ENCODE assay signal across 12 cellular contexts in genomic region chr2:134679740-134680139, GRCh38. TPM values are rescaled to one million over a fixed set of nuclear protein-coding genes. Genes with fewer than 3 reads are reported as not detected.
DNase-seq lines count a peak whose midpoint lies in the region; ATAC-seq and TF ChIP-seq lines count a peak whose summit lies in the region.
"Had no signal": no experiment of that assay in that cellular context is flagged by ENCODE, and none has a peak within 500 bp of the region (broad histone marks: within the 10 kb centered on the region; RNA-seq: fewer than 3 reads in every experiment).

No MANE protein-coding gene starts in this region.

- peaks cover 17% of the 10 kb centered on the region for H3K27me3 Mint-ChIP-seq in activated T-helper 2 cell treated with anti-CD3 and anti-CD28 coated beads, Interferon-gamma antibody, Interleukin-2, Interleukin-4, amounts not matched to agents 10 μg/mL and 5 μg/mL and 100 μg/mL, durations not matched to agents 14 hours and 24 hours and 36 hours (ENCODE audit: low read depth)

- no peaks in the 10 kb centered on the region for H3K9me3 Mint-ChIP-seq in activated T-helper 2 cell treated with anti-CD3 and anti-CD28 coated beads, Interferon-gamma antibody, Interleukin-2, Interleukin-4, amounts not matched to agents 10 μg/mL and 5 μg/mL and 100 μg/mL, durations not matched to agents 14 hours and 24 hours and 36 hours

- no peaks in the 10 kb centered on the region for H3K36me3 ChIP-seq in osteoblast (ENCODE audit: insufficient read depth, low read length)
- H3K36me3 ChIP-seq: thyroid gland had no signal

- H3K79me2 ChIP-seq in osteoblast (ENCODE audit: insufficient read depth, low read length): no peaks in the 10 kb centered on the region

- no peak for TF ChIP-seq CTCF in osteoblast (IDR thresholded peaks at IDR 0.05; ENCODE audit: extremely low read depth, low read depth, low read length)

- H3K4me3 Mint-ChIP-seq in activated T-helper 2 cell treated with anti-CD3 and anti-CD28 coated beads, Interferon-gamma antibody, Interleukin-2, Interleukin-4, amounts not matched to agents 10 μg/mL and 5 μg/mL and 100 μg/mL, durations not matched to agents 14 hours and 24 hours and 36 hours (ENCODE audit: low read depth): peak overlapping the region; percentile 22

- H3K4me1 Mint-ChIP-seq in activated T-helper 2 cell treated with anti-CD3 and anti-CD28 coated beads, Interferon-gamma antibody, Interleukin-2, Interleukin-4, amounts not matched to agents 10 μg/mL and 5 μg/mL and 100 μg/mL, durations not matched to agents 14 hours and 24 hours and 36 hours (ENCODE audit: low read depth): peaks cover 60% of the 10 kb centered on the region

- intact Hi-C loops in activated T-helper 2 cell treated with anti-CD3 and anti-CD28 coated beads, Interferon-gamma antibody, Interleukin-2, Interleukin-4, amounts not matched to agents 10 μg/mL and 5 μg/mL and 100 μg/mL, durations not matched to agents 14 hours and 24 hours and 36 hours (cut with micrococcal nuclease): loop anchor here (5.0 to 10.0 kb wide), 3 partner anchors 115 to 427 kb away; partner anchors contain the start of gene MGAT5

- peaks cover 4% of the 10 kb centered on the region for H3K27me3 ChIP-seq in osteoblast (ENCODE audit: insufficient read depth, low read length)
- H3K27me3 ChIP-seq: thyroid gland had no signal

- ATAC-seq in HG02678 (IDR thresholded peaks at IDR 0.05; ENCODE audit: unreplicated experiment) (peak; percentile 35), HG03097 (IDR thresholded peaks at IDR 0.05; ENCODE audit: low FRiP score, unreplicated experiment) (no peak)
- ATAC-seq: left colon had no signal

- peaks cover 3% of the 10 kb centered on the region for H3K36me3 Mint-ChIP-seq in activated T-helper 2 cell treated with anti-CD3 and anti-CD28 coated beads, Interferon-gamma antibody, Interleukin-2, Interleukin-4, amounts not matched to agents 10 μg/mL and 5 μg/mL and 100 μg/mL, durations not matched to agents 14 hours and 24 hours and 36 hours (ENCODE audit: low read depth)

- H3K4me2 ChIP-seq in osteoblast (ENCODE audit: insufficient read depth, low read length): no peak overlapping the region

- H3K4me3 ChIP-seq in osteoblast (ENCODE audit: insufficient read depth, low read length): no peak overlapping the region
- H3K4me3 ChIP-seq: thyroid gland had no signal

- no peak overlapping the region for H3K27ac Mint-ChIP-seq in activated T-helper 2 cell treated with anti-CD3 and anti-CD28 coated beads, Interferon-gamma antibody, Interleukin-2, Interleukin-4, amounts not matched to agents 10 μg/mL and 5 μg/mL and 100 μg/mL, durations not matched to agents 14 hours and 24 hours and 36 hours

- H3K9me3 ChIP-seq in osteoblast (ENCODE audit: low read depth, low read length): no peaks in the 10 kb centered on the region
- H3K9me3 ChIP-seq: thyroid gland had no signal

- no peaks in the 10 kb centered on the region for H4K20me1 ChIP-seq in osteoblast (ENCODE audit: insufficient read depth, low read length)

- no peak overlapping the region for H3K27ac ChIP-seq in osteoblast (ENCODE audit: low read depth, low read length)
- H3K27ac ChIP-seq: thyroid gland had no signal

- DNase-seq in NOMO-1 treated with dmso at 0.1 percent for 144 hours (lab: John Stamatoyannopoulos, UW; ENCODE audit: unreplicated experiment) (peak; percentile 45), osteoblast (ENCODE audit: insufficient read length, low spot score, missing footprints) (peak; percentile 17), midbrain (lab: John Stamatoyannopoulos, UW) (no peak), NCI-H1930 (lab: John Stamatoyannopoulos, UW) (no peak)
- peak; percentile 30 for DNase-seq in activated T-helper 2 cell treated with anti-CD3 and anti-CD28 coated beads, Interferon-gamma antibody, Interleukin-2, Interleukin-4, amounts not matched to agents 10 μg/mL and 5 μg/mL and 100 μg/mL, durations not matched to agents 14 hours and 24 hours and 36 hours (ENCODE audit: low spot score)
- DNase-seq: foreskin fibroblast; IMR-90; left colon; stimulated activated CD4-positive, alpha-beta T cell treated with anti-CD3 and anti-CD28 coated beads, Interleukin-2, amount 100 ng/mL, for 24 hours; thyroid gland had no signal

- H3K4me1 ChIP-seq in osteoblast (ENCODE audit: insufficient read depth, low read length): no peaks in the 10 kb centered on the region
- H3K4me1 ChIP-seq: thyroid gland had no signal

- no peak overlapping the region for H2AFZ ChIP-seq in osteoblast (ENCODE audit: low read length)

RNA-seq across cellular contexts. Expression of gene TMEM163, which starts 39.1 kb away (rescaled TPM):
- 0.09 and 0.27 TPM in 2 replicates for total RNA-seq in activated T-helper 2 cell treated with anti-CD3 and anti-CD28 coated beads, Interferon-gamma antibody, Interleukin-2, Interleukin-4, amounts not matched to agents 10 μg/mL and 5 μg/mL and 100 μg/mL, durations not matched to agents 14 hours and 24 hours and 36 hours
- under 0.01 TPM in 1 of 2 replicates, not detected in the other for total RNA-seq in osteoblast
- total RNA-seq: IMR-90 had no signal

Comparison
In these comparisons a context has a peak if more than half of its experiments do, and no peak if none do; other contexts are left out.
1. DNase-seq: peak in NOMO-1 treated with dmso at 0.1 percent for 144 hours (single experiment), activated T-helper 2 cell treated with anti-CD3 and anti-CD28 coated beads, Interferon-gamma antibody, Interleukin-2, Interleukin-4, amounts not matched to agents 10 μg/mL and 5 μg/mL and 100 μg/mL, durations not matched to agents 14 hours and 24 hours and 36 hours (single experiment) and osteoblast (single experiment); none in midbrain (single experiment) and NCI-H1930 (0 of 2).